26 cellular contexts compared by ENCODE assay signal in the genomic region with DNA sequence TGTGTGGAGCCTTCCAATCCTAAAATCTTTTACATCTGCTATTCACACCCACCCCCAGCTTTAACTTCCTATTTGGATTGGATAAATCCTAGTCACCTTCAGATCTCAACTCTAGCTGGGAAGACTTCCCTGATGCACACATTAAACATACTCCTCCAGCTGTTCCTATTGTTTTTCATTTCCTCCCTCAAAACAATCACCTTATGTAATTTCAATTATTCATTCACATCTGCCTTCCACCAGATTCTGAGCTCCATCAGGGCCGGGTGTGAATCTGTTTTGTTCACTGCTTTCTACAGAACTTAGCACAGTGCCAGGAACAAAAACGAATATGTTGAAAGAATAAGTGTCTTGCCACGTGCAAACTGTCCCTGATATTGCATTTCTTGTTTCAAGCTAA.
"Had no signal": no experiment of that assay in that cellular context is flagged by ENCODE, and none has a peak within 500 bp of the region (broad histone marks: within the 10 kb centered on the region; RNA-seq: fewer than 3 reads in every experiment).

No MANE protein-coding gene starts in this region.

- H3K27ac ChIP-seq: brain microvascular endothelial cell, KMS-11, SJCRH30, SK-N-MC had no signal

- H3K4me1 Mint-ChIP-seq: activated CD4-positive, alpha-beta T cell treated with anti-CD3 and anti-CD28 coated beads, Interleukin-2, amount 10 ng/mL, durations not matched to agents 24 days and 14 days; activated CD8-positive, alpha-beta memory T cell treated with anti-CD3 and anti-CD28 coated beads, Interleukin-2, amount 10 ng/mL, durations not matched to agents 7 days and 5 days; activated naive CD4-positive, alpha-beta T cell treated with anti-CD3 and anti-CD28 coated beads, Interleukin-2, amount 10 ng/mL, durations not matched to agents 7 days and 5 days; activated naive CD8-positive, alpha-beta T cell treated with anti-CD3 and anti-CD28 coated beads, Interleukin-2, amount 50 U/mL, for 24 hours had no signal

- H3K9ac ChIP-seq: KMS-11 had no signal

- H3K9me3 ChIP-seq: SJCRH30 had no signal

- H3K4me3 Mint-ChIP-seq: activated CD4-positive, alpha-beta memory T cell treated with anti-CD3 and anti-CD28 coated beads for 36 hours; activated CD4-positive, alpha-beta T cell treated with anti-CD3 and anti-CD28 coated beads, Interleukin-2, amount 10 ng/mL, durations not matched to agents 24 days and 14 days; activated CD8-positive, alpha-beta memory T cell treated with anti-CD3 and anti-CD28 coated beads, Interleukin-2, amount 10 ng/mL, durations not matched to agents 7 days and 5 days; activated naive CD4-positive, alpha-beta T cell treated with anti-CD3 and anti-CD28 coated beads, Interleukin-2, amount 10 ng/mL, durations not matched to agents 7 days and 5 days; activated naive CD8-positive, alpha-beta T cell; activated naive CD8-positive, alpha-beta T cell treated with anti-CD3 and anti-CD28 coated beads, Interleukin-2, amount 50 U/mL, for 24 hours had no signal

- H3K27me3 ChIP-seq: brain microvascular endothelial cell, SJCRH30 had no signal

- H3K36me3 ChIP-seq: brain microvascular endothelial cell, SJCRH30 had no signal

- H3K4me2 ChIP-seq: KMS-11 had no signal

- H3K27ac Mint-ChIP-seq: activated CD4-positive, alpha-beta memory T cell treated with anti-CD3 and anti-CD28 coated beads for 36 hours; activated CD4-positive, alpha-beta T cell treated with anti-CD3 and anti-CD28 coated beads, Interleukin-2, amount 10 ng/mL, durations not matched to agents 24 days and 14 days; activated CD8-positive, alpha-beta memory T cell treated with anti-CD3 and anti-CD28 coated beads, Interleukin-2, amount 10 ng/mL, durations not matched to agents 7 days and 5 days; activated naive CD4-positive, alpha-beta T cell treated with anti-CD3 and anti-CD28 coated beads, Interleukin-2, amount 10 ng/mL, durations not matched to agents 7 days and 5 days; activated naive CD8-positive, alpha-beta T cell; activated naive CD8-positive, alpha-beta T cell treated with anti-CD3 and anti-CD28 coated beads, Interleukin-2, amount 50 U/mL, for 24 hours had no signal

- H3K36me3 Mint-ChIP-seq: activated CD4-positive, alpha-beta memory T cell treated with anti-CD3 and anti-CD28 coated beads for 36 hours; activated CD8-positive, alpha-beta memory T cell treated with anti-CD3 and anti-CD28 coated beads, Interleukin-2, amount 10 ng/mL, durations not matched to agents 7 days and 5 days; activated naive CD4-positive, alpha-beta T cell treated with anti-CD3 and anti-CD28 coated beads, Interleukin-2, amount 10 ng/mL, durations not matched to agents 7 days and 5 days; activated naive CD8-positive, alpha-beta T cell had no signal

- H3K4me3 ChIP-seq: SJCRH30, SK-N-MC had no signal

- DNase-seq: activated CD4-positive, alpha-beta memory T cell treated with anti-CD3 and anti-CD28 coated beads for 36 hours; activated CD4-positive, alpha-beta T cell treated with anti-CD3 and anti-CD28 coated beads, Interleukin-2, amount 10 ng/mL, durations not matched to agents 24 days and 14 days; activated CD8-positive, alpha-beta memory T cell treated with anti-CD3 and anti-CD28 coated beads for 24 hours; activated CD8-positive, alpha-beta memory T cell treated with anti-CD3 and anti-CD28 coated beads, Interleukin-2, amount 10 ng/mL, durations not matched to agents 7 days and 5 days; activated CD8-positive, alpha-beta memory T cell treated with anti-CD3 and anti-CD28 coated beads, Interleukin-2, amount 50 U/mL, for 48 hours; activated effector memory CD4-positive, alpha-beta T cell treated with Interleukin-2 at 50 U/mL for 16 hours; activated naive CD4-positive, alpha-beta T cell treated with anti-CD3 and anti-CD28 coated beads, Interleukin-2, amount 10 ng/mL, durations not matched to agents 7 days and 5 days; activated naive CD8-positive, alpha-beta T cell treated with anti-CD3 and anti-CD28 coated beads, Interleukin-2, amount 50 U/mL, for 24 hours; activated T-cell treated with anti-CD3 and anti-CD28 coated beads, Interleukin-2, amount 50 U/mL, for 48 hours; aorta; brain microvascular endothelial cell; MM.1S; MV-4-11; NCI-H1092; NCI-H1436 treated with DMSO at 0.1 percent for 48 hours; NCI-H187 treated with DMSO at 0.1 percent for 48 hours; NCI-H2081; NCI-H226; NCI-H446 treated with DMSO at 0.1 percent for 48 hours; NCI-H524; SHP77; SJCRH30 had no signal

- H3K27me3 Mint-ChIP-seq: activated CD4-positive, alpha-beta memory T cell treated with anti-CD3 and anti-CD28 coated beads for 36 hours; activated CD4-positive, alpha-beta T cell treated with anti-CD3 and anti-CD28 coated beads, Interleukin-2, amount 10 ng/mL, durations not matched to agents 24 days and 14 days; activated CD8-positive, alpha-beta memory T cell treated with anti-CD3 and anti-CD28 coated beads, Interleukin-2, amount 10 ng/mL, durations not matched to agents 7 days and 5 days; activated naive CD4-positive, alpha-beta T cell treated with anti-CD3 and anti-CD28 coated beads, Interleukin-2, amount 10 ng/mL, durations not matched to agents 7 days and 5 days; activated naive CD8-positive, alpha-beta T cell; activated naive CD8-positive, alpha-beta T cell treated with anti-CD3 and anti-CD28 coated beads, Interleukin-2, amount 50 U/mL, for 24 hours had no signal

- ATAC-seq: activated CD8-positive, alpha-beta memory T cell treated with anti-CD3 and anti-CD28 coated beads, Interleukin-2, amount 10 ng/mL, durations not matched to agents 7 days and 5 days; activated naive CD8-positive, alpha-beta T cell treated with anti-CD3 and anti-CD28 coated beads, Interleukin-2, amount 50 U/mL, for 24 hours; Panc1 had no signal

- H3K4me1 ChIP-seq: SJCRH30 had no signal
